ENCODE assay signal across 19 cellular contexts in genomic region chr11:69196322-69197169, GRCh38. TPM values are rescaled to one million over a fixed set of nuclear protein-coding genes. Genes with fewer than 3 reads are reported as not detected.
DNase-seq lines count a peak whose midpoint lies in the region; ATAC-seq, FAIRE-seq and TF ChIP-seq lines count a peak whose summit lies in the region.
"Had no signal": no experiment of that assay in that cellular context is flagged by ENCODE, and none has a peak within 500 bp of the region (broad histone marks: within the 10 kb centered on the region; RNA-seq: fewer than 3 reads in every experiment).

No MANE protein-coding gene starts in this region.

- H3K4me1 ChIP-seq in osteoblast (ENCODE audit: insufficient read depth, low read length) (no peaks in the 10 kb centered on the region), small intestine (ENCODE audit: control insufficient read depth in 2 of 2, insufficient read depth in 1 of 2, low read depth in 1 of 2, low read length in 1 of 2) (no peaks in the 10 kb centered on the region)
- H3K4me1 ChIP-seq: A549 had no signal

- H3K79me2 ChIP-seq in osteoblast (ENCODE audit: insufficient read depth, low read length) = no peaks in the 10 kb centered on the region

- H3K4me2 ChIP-seq in osteoblast (ENCODE audit: insufficient read depth, low read length) = no peak overlapping the region
- H3K4me2 ChIP-seq: A549 had no signal

- H3K27ac Mint-ChIP-seq in activated naive CD4-positive, alpha-beta T cell treated with anti-CD3 and anti-CD28 coated beads, Interleukin-2, amount 50 U/mL, for 72 hours = no peak overlapping the region
- H3K27ac Mint-ChIP-seq: CD4-positive, alpha-beta T cell; H9 had no signal

- peaks cover 34% of the 10 kb centered on the region for H3K27me3 ChIP-seq in osteoblast (ENCODE audit: insufficient read depth, low read length)
- H3K27me3 ChIP-seq in small intestine (ENCODE audit: control insufficient read depth in 2 of 2, insufficient read depth in 2 of 2, low read length in 2 of 2) = no peaks in the 10 kb centered on the region

- no peaks in the 10 kb centered on the region for H4K20me1 ChIP-seq in osteoblast (ENCODE audit: insufficient read depth, low read length)

- no peaks in the 10 kb centered on the region for H3K36me3 Mint-ChIP-seq in activated naive CD4-positive, alpha-beta T cell treated with anti-CD3 and anti-CD28 coated beads, Interleukin-2, amount 50 U/mL, for 72 hours

- H3K36me3 ChIP-seq in osteoblast (ENCODE audit: insufficient read depth, low read length) (no peaks in the 10 kb centered on the region), small intestine (ENCODE audit: control insufficient read depth in 2 of 2, insufficient read depth in 2 of 2, low read length in 2 of 2) (no peaks in the 10 kb centered on the region)

- TF ChIP-seq CTCF in osteoblast (IDR thresholded peaks at IDR 0.05; ENCODE audit: extremely low read depth, low read depth, low read length) = no peak

- peak; percentile 62 for DNase-seq in NCI-H2171 treated with DMSO at 0.1 percent for 48 hours (lab: John Stamatoyannopoulos, UW)
- DNase-seq in NCI-H2171 (lab: John Stamatoyannopoulos, UW) = no peak
- peak; percentile 87 for DNase-seq in left kidney (ENCODE audit: low read depth, low spot score)
- DNase-seq in osteoblast (ENCODE audit: insufficient read length, low spot score, missing footprints) = peak; percentile 26
- no peak for DNase-seq in activated naive CD4-positive, alpha-beta T cell treated with anti-CD3 and anti-CD28 coated beads, Interleukin-2, amount 50 U/mL, for 72 hours (ENCODE audit: low spot score in 2 of 2)
- DNase-seq in small intestine = no peak
- DNase-seq: AML-193; Caco-2; CD4-positive, alpha-beta T cell; GDM1; H9 had no signal

- H3K4me3 ChIP-seq in osteoblast (ENCODE audit: insufficient read depth, low read length) (no peak overlapping the region), small intestine (ENCODE audit: low read depth in 1 of 2, low read length in 2 of 2) (no peak overlapping the region)
- H3K4me3 ChIP-seq: A549 had no signal

- peaks cover 11% of the 10 kb centered on the region in 2 donors for H3K9me3 Mint-ChIP-seq in activated naive CD4-positive, alpha-beta T cell treated with anti-CD3 and anti-CD28 coated beads, Interleukin-2, amount 50 U/mL, for 72 hours

- FAIRE-seq in small intestine (lab: Jason Lieb, UNC) = no peak
- FAIRE-seq: A549, D721Med, GM12892, H1, HepG2 had no signal

- 90 to 94% (median 93%) methylated on average over 30 to 33 of the region's 33 CpGs for WGBS in small intestine, 3 donors

- no peaks in the 10 kb centered on the region for H3K9me3 ChIP-seq in osteoblast (ENCODE audit: low read depth, low read length)
- no peaks in the 10 kb centered on the region for H3K9me3 ChIP-seq in small intestine (ENCODE audit: control insufficient read depth, low read depth)
- H3K9me3 ChIP-seq: A549 had no signal

- no peak overlapping the region for H2AFZ ChIP-seq in osteoblast (ENCODE audit: low read length)

- H3K27ac ChIP-seq in osteoblast (ENCODE audit: low read depth, low read length) (no peak overlapping the region), small intestine (ENCODE audit: low read depth in 1 of 2, low read length in 1 of 2) (no peak overlapping the region)
- H3K27ac ChIP-seq: 22Rv1, A549, C4-2B had no signal

- ATAC-seq in activated naive CD4-positive, alpha-beta T cell treated with anti-CD3 and anti-CD28 coated beads, Interleukin-2, amount 50 U/mL, for 72 hours = no peak
- no peak for ATAC-seq in GM19328 (IDR thresholded peaks at IDR 0.05; ENCODE audit: unreplicated experiment)
- ATAC-seq: A549, HepG2 had no signal

RNA-seq across cellular contexts. Expression of gene SMIM38, which starts 40.8 kb away (rescaled TPM):
- total RNA-seq in osteoblast = under 0.01 and 0.29 TPM in 2 replicates
- total RNA-seq in activated naive CD4-positive, alpha-beta T cell treated with anti-CD3 and anti-CD28 coated beads, Interleukin-2, amount 50 U/mL, for 72 hours = 1 to 10 TPM in 1 of 2 donors, under 1 TPM in 1; 0.71 to 1.1 TPM
- under 1 TPM in 1 of 3 donors, not detected in 2; 0.09 TPM for polyA plus RNA-seq in small intestine

Comparison
In these comparisons a context has a peak if more than half of its experiments do, and no peak if none do; other contexts are left out.
1. DNase-seq: peak in NCI-H2171 treated with DMSO at 0.1 percent for 48 hours (single experiment), left kidney (single experiment) and osteoblast (single experiment); none in NCI-H2171 (single experiment), activated naive CD4-positive, alpha-beta T cell treated with anti-CD3 and anti-CD28 coated beads, Interleukin-2, amount 50 U/mL, for 72 hours (0 of 2) and small intestine (single experiment).